ENCODE assay signal across 12 cellular contexts in the genomic region with DNA sequence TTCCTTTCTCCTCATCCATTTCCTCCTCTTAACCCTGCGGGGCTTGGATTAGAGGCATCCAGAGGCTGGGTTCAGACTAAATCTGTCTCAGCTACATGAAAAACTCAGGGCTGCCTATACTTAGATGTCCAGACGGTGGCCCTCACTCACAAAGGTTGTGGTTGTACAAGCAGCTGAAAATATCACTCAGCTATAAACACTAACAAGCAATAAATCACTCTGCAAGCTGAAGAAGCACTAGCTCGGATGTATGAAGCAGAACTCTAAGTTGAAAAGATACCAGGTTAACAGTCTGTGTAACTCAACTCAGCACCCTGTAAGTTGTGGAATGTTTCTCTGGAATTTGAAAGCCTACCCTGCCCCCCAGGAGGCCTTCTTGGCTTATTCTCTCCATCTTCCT.
DNase-seq lines count a peak whose midpoint lies in the region; ATAC-seq and TF ChIP-seq lines count a peak whose summit lies in the region.
"Had no signal": no experiment of that assay in that cellular context is flagged by ENCODE, and none has a peak within 500 bp of the region (broad histone marks: within the 10 kb centered on the region; RNA-seq: fewer than 3 reads in every experiment).

No MANE protein-coding gene starts in this region.

- intact Hi-C loops in vagina (cut with DNase I): no loop called here

- H3K27ac Mint-ChIP-seq in progenitor cell of endocrine pancreas: peak overlapping the region; percentile 90

- H3K9ac ChIP-seq in Loucy (ENCODE audit: low read depth, low read length, poor library complexity, severe bottlenecking): no peak overlapping the region
- H3K9ac ChIP-seq in fibroblast of lung (ENCODE audit: insufficient read depth, low read length): no peak overlapping the region

- H3K27me3 Mint-ChIP-seq in progenitor cell of endocrine pancreas: no peaks in the 10 kb centered on the region

- H2AFZ ChIP-seq in Loucy (ENCODE audit: low read length) (no peak overlapping the region), fibroblast of lung (ENCODE audit: low read length) (no peak overlapping the region)

- H3K9me3 ChIP-seq in Loucy (ENCODE audit: insufficient read depth, low read depth, low read length) (no peaks in the 10 kb centered on the region), fibroblast of lung (ENCODE audit: control insufficient read depth, insufficient read depth, low read depth, low read length) (no peaks in the 10 kb centered on the region), vagina (no peaks in the 10 kb centered on the region)
- H3K9me3 ChIP-seq: body of pancreas had no signal

- TF ChIP-seq CTCF in Loucy (conservative IDR thresholded peaks at IDR 0.05; ENCODE audit: low read length) (0 out of 2 replicates have a peak, but pooled peaks have one; percentile 11), fibroblast of lung (conservative IDR thresholded peaks at IDR 0.05 in 1 of 2, IDR thresholded peaks at IDR 0.05 in 1 of 2; ENCODE audit: low read depth in 1 of 2, low read length in 2 of 2) (peak; percentile 10 to 11), progenitor cell of endocrine pancreas (IDR thresholded peaks at IDR 0.05; ENCODE audit: unreplicated experiment) (no peak), vagina (IDR thresholded peaks at IDR 0.05) (no peak)

- TF ChIP-seq POLR2A in vagina (IDR thresholded peaks at IDR 0.05): no peak

- H4K20me1 ChIP-seq in Loucy (ENCODE audit: insufficient read depth, low read length, poor library complexity, severe bottlenecking) (no peaks in the 10 kb centered on the region), fibroblast of lung (ENCODE audit: control insufficient read depth, extremely low read depth, insufficient read depth, low read length) (no peaks in the 10 kb centered on the region)

- no peaks in the 10 kb centered on the region for H3K4me1 ChIP-seq in Loucy (ENCODE audit: insufficient read depth, low read length, poor library complexity, severe bottlenecking)
- H3K4me1 ChIP-seq in fibroblast of lung (ENCODE audit: control insufficient read depth, extremely low read depth, insufficient read depth, low read length): peaks cover 2% of the 10 kb centered on the region
- peaks cover 8% of the 10 kb centered on the region for H3K4me1 ChIP-seq in vagina

- ATAC-seq in GM21360 (IDR thresholded peaks at IDR 0.05; ENCODE audit: unreplicated experiment): no peak
- ATAC-seq: body of pancreas had no signal

- H3K4me1 Mint-ChIP-seq in progenitor cell of endocrine pancreas (ENCODE audit: low read depth): peaks cover 2% of the 10 kb centered on the region

- H3K27ac ChIP-seq in fibroblast of lung (ENCODE audit: insufficient read depth, low read length) (no peak overlapping the region), vagina (no peak overlapping the region)
- H3K27ac ChIP-seq: body of pancreas had no signal

- H3K4me2 ChIP-seq in Loucy (ENCODE audit: low read depth, low read length, poor library complexity, severe bottlenecking) (no peak overlapping the region), fibroblast of lung (ENCODE audit: extremely low read depth, insufficient read depth, low read length) (no peak overlapping the region)

- H3K79me2 ChIP-seq in Loucy (ENCODE audit: insufficient read depth, low read length) (no peaks in the 10 kb centered on the region), fibroblast of lung (ENCODE audit: control insufficient read depth, insufficient read depth, low read length) (no peaks in the 10 kb centered on the region)

- H3F3A ChIP-seq in Loucy (ENCODE audit: low read depth): no peaks in the 10 kb centered on the region

- no peaks in the 10 kb centered on the region for H3K9me2 ChIP-seq in Loucy (replicated peaks; ENCODE audit: low read depth, low read length)

- H3K4me3 Mint-ChIP-seq in progenitor cell of endocrine pancreas (ENCODE audit: low read depth): no peak overlapping the region

- no peaks in the 10 kb centered on the region for H3K36me3 ChIP-seq in Loucy (ENCODE audit: insufficient read depth, low read length)
- H3K36me3 ChIP-seq in fibroblast of lung (ENCODE audit: control insufficient read depth, insufficient read depth, low read length): no peaks in the 10 kb centered on the region
- H3K36me3 ChIP-seq in vagina: no peaks in the 10 kb centered on the region

- no peaks in the 10 kb centered on the region for H3K27me3 ChIP-seq in Loucy (ENCODE audit: insufficient read depth, low read length, poor library complexity, severe bottlenecking)
- H3K27me3 ChIP-seq in fibroblast of lung (ENCODE audit: control insufficient read depth, insufficient read depth, low read length): no peaks in the 10 kb centered on the region
- H3K27me3 ChIP-seq in vagina: no peaks in the 10 kb centered on the region
- H3K27me3 ChIP-seq: body of pancreas had no signal

- H3K4me3 ChIP-seq in Loucy (ENCODE audit: low read length, poor library complexity, severe bottlenecking) (no peak overlapping the region), fibroblast of lung (replicated peaks in 1 of 4; ENCODE audit: control extremely low read depth in 1 of 4, insufficient read depth in 1 of 4, low read depth in 3 of 4, low read length in 4 of 4) (no peak overlapping the region), vagina (no peak overlapping the region)
- H3K4me3 ChIP-seq: body of pancreas had no signal

- DNase-seq in ELF-1 (ENCODE audit: low read depth, low spot score) (peak; percentile 29), fibroblast of lung (ENCODE audit: low read depth in 2 of 2) (peak; percentile 33 to 49), progenitor cell of endocrine pancreas (ENCODE audit: low spot score, unreplicated experiment) (no peak), NCI-H526 treated with DMSO at 0.1 percent for 48 hours (lab: John Stamatoyannopoulos, UW) (no peak), C1 segment of cervical spinal cord (lab: John Stamatoyannopoulos, UW) (no peak), vagina (ENCODE audit: extremely low spot score in 2 of 2) (no peak)
- DNase-seq: activated CD4-positive, alpha-beta T cell treated with anti-CD3 and anti-CD28 coated beads for 48 hours; body of pancreas; NCI-H1105 treated with DMSO at 0.1 percent for 48 hours; SW 1271 had no signal

- H3K9me3 Mint-ChIP-seq in progenitor cell of endocrine pancreas (ENCODE audit: low read depth): no peaks in the 10 kb centered on the region

- peaks cover 13% of the 10 kb centered on the region for H3K36me3 Mint-ChIP-seq in progenitor cell of endocrine pancreas (ENCODE audit: insufficient read depth)

Comparison
In these comparisons a context has a peak if more than half of its experiments do, and no peak if none do; other contexts are left out.
1. DNase-seq: peak in ELF-1 (single experiment) and fibroblast of lung (2 of 2); none in progenitor cell of endocrine pancreas (single experiment), NCI-H526 treated with DMSO at 0.1 percent for 48 hours (single experiment), C1 segment of cervical spinal cord (0 of 14) and vagina (0 of 2).
2. CTCF ChIP-seq: peak in Loucy (single experiment) and fibroblast of lung (2 of 2); none in progenitor cell of endocrine pancreas (single experiment) and vagina (0 of 3).